Comparison of ENCODE assay signal across 8 cellular contexts in genomic region chr7:116258734-116259133, GRCh38. TPM values are rescaled to one million over a fixed set of nuclear protein-coding genes. Genes with fewer than 3 reads are reported as not detected.
DNase-seq lines count a peak whose midpoint lies in the region; ATAC-seq and TF ChIP-seq lines count a peak whose summit lies in the region.

No MANE protein-coding gene starts in this region.

- CTCF ChIA-PET in CD4-positive, alpha-beta memory T cell (lab: Charles Lee; ENCODE audit: partially characterized antibody) = interaction anchor here (0.7 to 8.4 kb wide), 21 partner anchors 8 to 710 kb away, joined by 3 to 67 read pairs (median 5); partner anchors contain the start of gene CAV1

- H3K27ac ChIP-seq in CD4-positive, alpha-beta memory T cell (ENCODE audit: low read depth, low read length) = no peak overlapping the region

- TF ChIP-seq CTCF in endothelial cell (IDR thresholded peaks at IDR 0.05; ENCODE audit: unreplicated experiment) = peak; percentile 95

- POLR2A ChIA-PET in CD4-positive, alpha-beta memory T cell (lab: Charles Lee; ENCODE audit: partially characterized antibody) = interaction anchor here (2.3 kb wide), 1 partner anchor 268 kb away, joined by 6 read pairs; no protein-coding TSS in a partner anchor

- H3K27me3 ChIP-seq in CD4-positive, alpha-beta memory T cell (ENCODE audit: insufficient read depth, low read length) = no peaks in the 10 kb centered on the region

- no peaks in the 10 kb centered on the region for H3K9me3 ChIP-seq in CD4-positive, alpha-beta memory T cell (ENCODE audit: control insufficient read depth in 1 of 2, low read length in 2 of 2)

- H3K4me3 Mint-ChIP-seq in CD4-positive, alpha-beta memory T cell = no peak overlapping the region
- H3K4me3 Mint-ChIP-seq in endothelial cell (ENCODE audit: unreplicated experiment) = no peak overlapping the region

- H3K4me1 ChIP-seq in CD4-positive, alpha-beta memory T cell (ENCODE audit: insufficient read depth, low read length) = no peaks in the 10 kb centered on the region

- intact Hi-C loops in CD4-positive, alpha-beta memory T cell (cut with micrococcal nuclease) = loop anchor here (1.0 kb wide), 3 partner anchors 268 to 551 kb away; no protein-coding TSS in a partner anchor

- H3K4me3 ChIP-seq in CD4-positive, alpha-beta memory T cell (ENCODE audit: low read length in 2 of 2) = no peak overlapping the region

- H3K36me3 Mint-ChIP-seq in CD4-positive, alpha-beta memory T cell = peaks cover 19 to 46% of the 10 kb centered on the region in 2 donors
- H3K36me3 Mint-ChIP-seq in endothelial cell (ENCODE audit: low read depth, unreplicated experiment) = peaks cover 6% of the 10 kb centered on the region

- H3K27ac Mint-ChIP-seq in CD4-positive, alpha-beta memory T cell = peak overlapping the region in 5 of 7 donors; percentile 2 to 72 (median 58)
- H3K27ac Mint-ChIP-seq in endothelial cell (ENCODE audit: unreplicated experiment) = no peak overlapping the region

- peak in 4 of 5 donors; percentile 31 to 51 (median 40) for DNase-seq in CD4-positive, alpha-beta memory T cell
- DNase-seq in SW480 (ENCODE audit: low spot score) (peak; percentile 40), endothelial cell (ENCODE audit: low spot score) (peak; percentile 49), myocyte (ENCODE audit: low read depth) (peak; percentile 82)
- DNase-seq in activated CD4-positive, CD25-positive, alpha-beta regulatory T cell (lab: John Stamatoyannopoulos, UW) = no peak

- no peaks in the 10 kb centered on the region for H3K9me3 Mint-ChIP-seq in CD4-positive, alpha-beta memory T cell
- no peaks in the 10 kb centered on the region for H3K9me3 Mint-ChIP-seq in endothelial cell (ENCODE audit: unreplicated experiment)

- no peak for TF ChIP-seq EP300 in Ishikawa (IDR thresholded peaks at IDR 0.05; ENCODE audit: borderline replicate concordance)

- H3K36me3 ChIP-seq in CD4-positive, alpha-beta memory T cell (ENCODE audit: insufficient read depth, low read length) = peaks cover 20% of the 10 kb centered on the region

- TF ChIP-seq RAD21 in Ishikawa (IDR thresholded peaks at IDR 0.05; ENCODE audit: low read depth) = peak; percentile 86

- H3K27me3 Mint-ChIP-seq in CD4-positive, alpha-beta memory T cell = no peaks in the 10 kb centered on the region
- H3K27me3 Mint-ChIP-seq in endothelial cell (ENCODE audit: unreplicated experiment) = peaks cover 3% of the 10 kb centered on the region

- ATAC-seq in GM18511 (IDR thresholded peaks at IDR 0.05; ENCODE audit: unreplicated experiment) = peak; percentile 63
- ATAC-seq in HG03469 (IDR thresholded peaks at IDR 0.05; ENCODE audit: unreplicated experiment) = no peak

- H3K4me1 Mint-ChIP-seq in CD4-positive, alpha-beta memory T cell = peaks cover 2 to 11% (median 7%) of the 10 kb centered on the region in 4 donors
- no peaks in the 10 kb centered on the region for H3K4me1 Mint-ChIP-seq in endothelial cell (ENCODE audit: unreplicated experiment)

TF ChIP-seq in Ishikawa, 13 proteins besides CTCF, POLR2A, EP300 and RAD21:
- no peak for TF ChIP-seq MAX (IDR thresholded peaks at IDR 0.05)
- no peak for TF ChIP-seq CEBPB (IDR thresholded peaks at IDR 0.05)
- TF ChIP-seq EGR1 (IDR thresholded peaks at IDR 0.05) = no peak
- TF ChIP-seq REST (IDR thresholded peaks at IDR 0.05; ENCODE audit: low read depth) = no peak
- no peak for TF ChIP-seq TCF12 (IDR thresholded peaks at IDR 0.05; ENCODE audit: low read depth)
- TF ChIP-seq YY1 (IDR thresholded peaks at IDR 0.05; ENCODE audit: low read depth) = no peak
- TF ChIP-seq CREB1 (IDR thresholded peaks at IDR 0.05; ENCODE audit: low read depth) = no peak
- TF ChIP-seq USF1 (IDR thresholded peaks at IDR 0.05) = no peak
- no peak for TF ChIP-seq TAF1 (IDR thresholded peaks at IDR 0.05; ENCODE audit: low read depth)
- TF ChIP-seq FOXM1 (IDR thresholded peaks at IDR 0.05; ENCODE audit: borderline replicate concordance, low read depth) = no peak
- no peak for TF ChIP-seq NFIC (IDR thresholded peaks at IDR 0.05)
- no peak for TF ChIP-seq ZBTB7A (IDR thresholded peaks at IDR 0.05; ENCODE audit: low read depth)
- TF ChIP-seq TEAD4 (IDR thresholded peaks at IDR 0.05) = no peak

RNA-seq across cellular contexts. Expression of gene TES, which starts 48.4 kb away (rescaled TPM):
- 100 to 1,000 TPM; 109 to 125 TPM for total RNA-seq in CD4-positive, alpha-beta memory T cell
- 100 to 1,000 TPM; 183 to 248 TPM for polyA plus RNA-seq in CD4-positive, alpha-beta memory T cell
- total RNA-seq in endothelial cell (ENCODE audit: unreplicated experiment) = 63.4 TPM
- 0.99 and 1.2 TPM in 2 replicates for total RNA-seq in myocyte
- polyA plus RNA-seq in myocyte (2012) = 5.9 TPM

Comparison
In these comparisons a context has a peak if more than half of its experiments do, and no peak if none do; other contexts are left out.
1. DNase-seq: peak in CD4-positive, alpha-beta memory T cell (4 of 5), SW480 (single experiment), endothelial cell (single experiment) and myocyte (single experiment); none in activated CD4-positive, CD25-positive, alpha-beta regulatory T cell (0 of 4).
2. RNA of gene TES, which starts 48.4 kb away (total RNA-seq): 109 to 125 TPM in CD4-positive, alpha-beta memory T cell and 63.4 TPM in endothelial cell (single experiment); 0.99 to 1.2 TPM in myocyte; every median in the first group is over 10 times any median in the second.